In the genomic region with DNA sequence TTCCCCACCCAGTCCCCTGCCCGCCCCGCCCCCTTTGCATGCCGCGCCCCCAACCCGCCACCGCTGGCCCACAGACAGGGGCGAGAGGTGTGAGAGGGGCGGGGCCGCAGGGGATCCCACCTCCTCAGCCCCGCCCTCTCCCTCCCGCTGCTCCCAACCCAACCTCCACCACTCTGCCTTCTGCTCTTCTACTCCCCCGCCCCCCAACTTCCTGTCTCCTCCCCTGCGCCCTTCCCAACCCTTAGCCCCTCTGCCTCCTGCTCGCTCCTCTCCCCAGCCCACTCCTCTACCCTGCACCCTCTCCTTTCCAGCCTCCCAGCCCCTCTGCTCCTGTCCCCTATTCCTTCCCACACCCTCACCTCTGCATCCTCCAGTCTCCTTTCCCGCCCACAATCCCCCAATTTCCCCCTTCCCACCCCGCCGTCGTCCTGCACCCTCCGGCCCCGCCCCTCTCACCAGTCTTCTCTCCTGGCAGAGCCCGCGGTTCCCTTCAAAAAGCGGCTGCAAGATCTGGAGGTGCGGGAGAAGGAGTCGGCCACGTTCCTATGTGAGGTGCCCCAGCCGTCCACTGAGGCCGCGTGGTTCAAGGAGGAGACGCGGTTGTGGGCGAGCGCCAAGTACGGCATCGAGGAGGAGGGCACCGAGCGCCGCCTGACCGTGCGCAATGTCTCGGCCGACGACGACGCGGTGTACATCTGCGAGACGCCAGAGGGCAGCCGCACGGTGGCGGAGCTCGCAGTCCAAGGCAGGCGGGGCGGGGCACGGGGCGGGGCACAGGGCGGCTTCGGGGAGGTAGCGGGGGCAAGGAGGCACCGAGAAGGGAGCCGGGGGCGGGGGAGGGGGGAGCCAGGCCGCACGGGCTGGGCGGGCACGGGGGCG, we compare ENCODE assay signal across 8 cellular contexts. TPM values are rescaled to one million over a fixed set of nuclear protein-coding genes. Genes with fewer than 3 reads are reported as not detected.
DNase-seq lines count a peak whose midpoint lies in the region; ATAC-seq, FAIRE-seq and TF ChIP-seq lines count a peak whose summit lies in the region.

No MANE protein-coding gene starts in this region.

- TF ChIP-seq POLR2A in H1 (IDR thresholded peaks at IDR 0.05; ENCODE audit: control extremely low read depth in 1 of 2, low read depth in 2 of 2, low read length in 2 of 2), result no peak; a peak in 1 of 3 replicates

- H2BK15ac ChIP-seq in H1 (ENCODE audit: low read length) (0 out of 2 replicates have a peak overlapping the region, but pooled peaks have one; percentile 75), mesendoderm (replicated peaks; ENCODE audit: low read depth) (no peak overlapping the region)

- peak overlapping the region; percentile 54 to 73 (median 62) for H3K4me3 ChIP-seq in BLaER1 treated with 17β-estradiol and CSF1 and Interleukin-3, amounts not matched to agents 10 nM and 100 nM
- H3K4me3 ChIP-seq in H1 (ENCODE audit: extremely low read depth in 1 of 4, insufficient read depth in 2 of 4, low read depth in 3 of 4, low read length in 4 of 4) (peak overlapping the region; percentile 46 to 97 (median 62)), mesendoderm (ENCODE audit: low read length) (peak overlapping the region; percentile 79)

- H3K4me1 Mint-ChIP-seq in activated CD8-positive, alpha-beta T cell treated with anti-CD3 and anti-CD28 coated beads, Interleukin-2, amount 10 ng/mL, durations not matched to agents 7 days and 5 days (ENCODE audit: low read depth), result peaks cover 6% of the 10 kb centered on the region

- H3K4me2 ChIP-seq in BLaER1 treated with 17β-estradiol and CSF1 and Interleukin-3, amounts not matched to agents 10 nM and 100 nM, result peak overlapping the region; percentile 64 to 79 (median 73)
- H3K4me2 ChIP-seq in H1 (ENCODE audit: insufficient read depth in 1 of 2, low read depth in 2 of 2, low read length in 2 of 2), result peak overlapping the region; percentile 76 to 97
- peak overlapping the region; percentile 92 for H3K4me2 ChIP-seq in mesendoderm (ENCODE audit: low read length)

- H3K56ac ChIP-seq in H1 (replicated peaks; ENCODE audit: insufficient read length, low read depth, low read length) (peak overlapping the region; percentile 42), mesendoderm (ENCODE audit: low read length) (peak overlapping the region; percentile 99)

- peak in 2 of 3 experiments; percentile 59 to 63; a peak in 3 of 4 replicates for TF ChIP-seq CTCF in H1 (IDR thresholded peaks at IDR 0.05; ENCODE audit: control extremely low read depth in 1 of 3, insufficient read depth in 1 of 3, low read depth in 1 of 3, low read length in 3 of 3)

- H4K20me1 ChIP-seq in BLaER1 treated with 17β-estradiol and CSF1 and Interleukin-3, amounts not matched to agents 10 nM and 100 nM, result peaks cover 0 to 71% (median 16%) of the 10 kb centered on the region in 11 experiments; a peak in 13 of 22 replicates
- H4K20me1 ChIP-seq in H1 (replicated peaks in 1 of 2; ENCODE audit: control insufficient read depth in 1 of 2, insufficient read depth in 2 of 2, low read length in 2 of 2), result peaks cover 0 to 16% of the 10 kb centered on the region in 2 experiments

- peak overlapping the region; percentile 96 for H4K91ac ChIP-seq in H1 (replicated peaks; ENCODE audit: insufficient read length, low read length)

- peak overlapping the region; percentile 83 for H3K4me3 Mint-ChIP-seq in activated CD8-positive, alpha-beta T cell treated with anti-CD3 and anti-CD28 coated beads, Interleukin-2, amount 10 ng/mL, durations not matched to agents 7 days and 5 days

- peaks cover under 1 to 35% (median 20%) of the 10 kb centered on the region in 11 experiments; a peak in 18 of 22 replicates for H3K36me3 ChIP-seq in BLaER1 treated with 17β-estradiol and CSF1 and Interleukin-3, amounts not matched to agents 10 nM and 100 nM
- H3K36me3 ChIP-seq in H1 (ENCODE audit: control insufficient read depth in 2 of 4, insufficient read depth in 4 of 4, low read length in 3 of 4) (peaks cover 0 to 19% (median 1%) of the 10 kb centered on the region in 4 experiments; a peak in 4 of 8 replicates), mesendoderm (ENCODE audit: control insufficient read depth, insufficient read depth, low read length) (peaks cover 1% of the 10 kb centered on the region)

- DNase-seq in NCI-H82 (lab: John Stamatoyannopoulos, UW) (peak; percentile 93), H1 (ENCODE audit: low read depth in 1 of 2, low spot score in 2 of 2) (peak; percentile 73 to 91), mesendoderm (peak; percentile 97)
- peak; percentile 94 for DNase-seq in activated CD8-positive, alpha-beta T cell treated with anti-CD3 and anti-CD28 coated beads, Interleukin-2, amount 10 ng/mL, durations not matched to agents 7 days and 5 days
- DNase-seq in stimulated activated CD8-positive, alpha-beta memory T cell treated with anti-CD3 and anti-CD28 coated beads, Interleukin-15, amount 100 ng/mL, for 1 hour (ENCODE audit: low read depth), result peak; percentile 86

- POLR2A ChIA-PET in activated CD8-positive, alpha-beta T cell treated with anti-CD3 and anti-CD28 coated beads, Interleukin-2, amount 10 ng/mL, durations not matched to agents 7 days and 5 days (lab: Charles Lee), result interaction anchor here (1.0 to 1.8 kb wide), 3 partner anchors 48 to 193 kb away, joined by 3 to 6 read pairs (median 3); a partner anchor contains a TSS
- POLR2A ChIA-PET in H1 (lab: Charles Lee; ENCODE audit: partially characterized antibody), result interaction anchor here (0.7 to 2.4 kb wide), 15 partner anchors 11 to 265 kb away, joined by 3 to 10 read pairs (median 3); a partner anchor contains a TSS

- no peak overlapping the region for H2BK120ac ChIP-seq in H1 (replicated peaks; ENCODE audit: low read depth, low read length)
- peak overlapping the region; percentile 9 for H2BK120ac ChIP-seq in mesendoderm (ENCODE audit: low read depth, low read length)

- no peaks in the 10 kb centered on the region for H3K9me3 ChIP-seq in BLaER1 treated with 17β-estradiol and CSF1 and Interleukin-3, amounts not matched to agents 10 nM and 100 nM (replicated peaks in 1 of 11)
- no peaks in the 10 kb centered on the region for H3K9me3 ChIP-seq in H1 (ENCODE audit: insufficient read depth in 2 of 2, low read depth in 1 of 2, low read length in 1 of 2)

- no peak for TF ChIP-seq EP300 in H1 (IDR thresholded peaks at IDR 0.05; ENCODE audit: borderline replicate concordance in 1 of 2, low read depth in 2 of 2, low read length in 2 of 2)

- FAIRE-seq in H1 (lab: Jason Lieb, UNC), result no peak

- 4% methylated on average over 23 of the region's 67 CpGs; no CpG with 5 or more reads in 1 of the 2 experiments for WGBS in H1 (ENCODE audit: extremely low coverage in 1 of 2, insufficient coverage in 1 of 2, insufficient read length in 1 of 2, insufficient replicate concordance in 2 of 2, low coverage in 1 of 2, low lambda C conversion rate in 2 of 2, missing lambda C conversion rate in 1 of 2), 2 experiments
- no CpG with 5 or more reads among the region's 67 CpGs for WGBS in mesendoderm (ENCODE audit: extremely low coverage, insufficient coverage, low lambda C conversion rate)

- no peaks in the 10 kb centered on the region for H3K36me3 Mint-ChIP-seq in activated CD8-positive, alpha-beta T cell treated with anti-CD3 and anti-CD28 coated beads, Interleukin-2, amount 10 ng/mL, durations not matched to agents 7 days and 5 days (ENCODE audit: low read depth)

- H2BK5ac ChIP-seq in H1 (ENCODE audit: low read depth, low read length) (peak overlapping the region; percentile 91), mesendoderm (ENCODE audit: low read length) (peak overlapping the region; percentile 90)

- peaks cover 15% of the 10 kb centered on the region for H3K23me2 ChIP-seq in H1 (ENCODE audit: low read depth, low read length)

- H3K9ac ChIP-seq in BLaER1 treated with 17β-estradiol and CSF1 and Interleukin-3, amounts not matched to agents 10 nM and 100 nM, result peak overlapping the region in 10 of 11 experiments; percentile 63 to 78 (median 76); a peak in 20 of 22 replicates
- H3K9ac ChIP-seq in H1 (replicated peaks in 1 of 4; ENCODE audit: extremely low read depth in 1 of 4, low read depth in 3 of 4, low read length in 3 of 4), result peak overlapping the region in 2 of 4 experiments; percentile 46 to 74; a peak in 5 of 7 replicates
- peak overlapping the region; percentile 90 for H3K9ac ChIP-seq in mesendoderm (ENCODE audit: low read length)

- peak overlapping the region; percentile 50; the same call in 1 of the 2 replicates for H2BK12ac ChIP-seq in H1 (ENCODE audit: low read depth, low read length)

- no peaks in the 10 kb centered on the region for H3K9me3 Mint-ChIP-seq in activated CD8-positive, alpha-beta T cell treated with anti-CD3 and anti-CD28 coated beads, Interleukin-2, amount 10 ng/mL, durations not matched to agents 7 days and 5 days (ENCODE audit: insufficient read depth)

- ATAC-seq in GM19395 (IDR thresholded peaks at IDR 0.05; ENCODE audit: unreplicated experiment) (peak; percentile 85), HG03521 (IDR thresholded peaks at IDR 0.05; ENCODE audit: unreplicated experiment) (peak; percentile 88)
- peak; percentile 96 for ATAC-seq in activated CD8-positive, alpha-beta T cell treated with anti-CD3 and anti-CD28 coated beads, Interleukin-2, amount 10 ng/mL, durations not matched to agents 7 days and 5 days

- no peaks in the 10 kb centered on the region for H3K27me3 ChIP-seq in BLaER1 treated with 17β-estradiol and CSF1 and Interleukin-3, amounts not matched to agents 10 nM and 100 nM
- H3K27me3 ChIP-seq in H1 (replicated peaks in 1 of 4; ENCODE audit: control insufficient read depth in 3 of 4, extremely low read depth in 1 of 4, insufficient read depth in 3 of 4, low read length in 3 of 4) (peaks cover 2 to 21% (median 13%) of the 10 kb centered on the region in 4 experiments; a peak in 6 of 7 replicates), mesendoderm (ENCODE audit: insufficient read depth, low read length, poor library complexity) (no peaks in the 10 kb centered on the region)

- no peak overlapping the region for H2BK20ac ChIP-seq in H1 (ENCODE audit: low read length)

- no peak overlapping the region for H3K14ac ChIP-seq in H1 (ENCODE audit: insufficient read length)

- H3K4me1 ChIP-seq in BLaER1 treated with 17β-estradiol and CSF1 and Interleukin-3, amounts not matched to agents 10 nM and 100 nM, result peaks cover 5 to 22% (median 11%) of the 10 kb centered on the region in 10 experiments; a peak in 15 of 20 replicates
- peaks cover 0 to 7% (median 2%) of the 10 kb centered on the region in 4 experiments; a peak in 4 of 7 replicates for H3K4me1 ChIP-seq in H1 (replicated peaks in 1 of 4; ENCODE audit: control insufficient read depth in 3 of 4, insufficient read depth in 4 of 4, low read length in 3 of 4)
- no peaks in the 10 kb centered on the region for H3K4me1 ChIP-seq in mesendoderm (ENCODE audit: control insufficient read depth, low read depth, low read length)

- peak overlapping the region; percentile 85; the same call in 1 of the 2 replicates for H2AFZ ChIP-seq in H1 (ENCODE audit: low read length)

- H4K5ac ChIP-seq in H1 (ENCODE audit: insufficient read length, low read depth, low read length) (peak overlapping the region; percentile 75), mesendoderm (ENCODE audit: low read length) (no peak overlapping the region)

- CTCF ChIA-PET in activated CD8-positive, alpha-beta T cell treated with anti-CD3 and anti-CD28 coated beads, Interleukin-2, amount 10 ng/mL, durations not matched to agents 7 days and 5 days (lab: Charles Lee), result interaction anchor here (0.7 to 1.1 kb wide), 4 partner anchors 9 to 284 kb away, joined by 3 read pairs; no protein-coding TSS in a partner anchor
- CTCF ChIA-PET in H1 (lab: Charles Lee; ENCODE audit: partially characterized antibody), result interaction anchor here (0.5 to 1.8 kb wide), 10 partner anchors 10 to 74 kb away, joined by 3 to 10 read pairs (median 4); no protein-coding TSS in a partner anchor

- H3K18ac ChIP-seq in H1 (ENCODE audit: extremely low read depth, low read length) (peak overlapping the region; percentile 95), mesendoderm (ENCODE audit: low read length) (peak overlapping the region; percentile 15)

- H2AK5ac ChIP-seq in H1 (ENCODE audit: low read depth, low read length) (no peak overlapping the region), mesendoderm (ENCODE audit: low read length) (no peak overlapping the region)

- no peaks in the 10 kb centered on the region for H3K27me3 Mint-ChIP-seq in activated CD8-positive, alpha-beta T cell treated with anti-CD3 and anti-CD28 coated beads, Interleukin-2, amount 10 ng/mL, durations not matched to agents 7 days and 5 days (ENCODE audit: low read depth)

- H3K27ac ChIP-seq in BLaER1 treated with 17β-estradiol and CSF1 and Interleukin-3, amounts not matched to agents 10 nM and 100 nM, result peak overlapping the region in 10 of 11 experiments; percentile 27 to 78 (median 68); a peak in 18 of 22 replicates
- H3K27ac ChIP-seq in H1 (ENCODE audit: low read depth, low read length), result peak overlapping the region; percentile 63; the same call in 1 of the 2 replicates
- H3K27ac ChIP-seq in mesendoderm (ENCODE audit: low read depth, low read length), result peak overlapping the region; percentile 64

- H3K27ac Mint-ChIP-seq in activated CD8-positive, alpha-beta T cell treated with anti-CD3 and anti-CD28 coated beads, Interleukin-2, amount 10 ng/mL, durations not matched to agents 7 days and 5 days, result peak overlapping the region; percentile 86

- no peak overlapping the region for H4K8ac ChIP-seq in H1 (ENCODE audit: extremely low read depth, insufficient read depth, low read length)
- H4K8ac ChIP-seq in mesendoderm (ENCODE audit: low read depth, low read length), result no peak overlapping the region

- peak overlapping the region; percentile 91 for H3K4ac ChIP-seq in H1 (replicated peaks; ENCODE audit: insufficient read length, low read depth, low read length)
- H3K4ac ChIP-seq in mesendoderm (ENCODE audit: low read depth, low read length), result peak overlapping the region; percentile 19

- H3K79me1 ChIP-seq in H1 (ENCODE audit: low read depth, low read length) (no peaks in the 10 kb centered on the region), mesendoderm (ENCODE audit: low read length) (peaks cover 8% of the 10 kb centered on the region)

- TF ChIP-seq RAD21 in H1 (IDR thresholded peaks at IDR 0.05 in 1 of 2, conservative IDR thresholded peaks at IDR 0.05 in 1 of 2; ENCODE audit: low read depth in 2 of 2, low read length in 2 of 2), result peak; percentile 43 to 54; a peak in 3 of 4 replicates

- H3K23ac ChIP-seq in H1 (ENCODE audit: insufficient read length), result no peak overlapping the region
- no peak overlapping the region for H3K23ac ChIP-seq in mesendoderm (ENCODE audit: low read length)

- no peaks in the 10 kb centered on the region for H3K79me2 ChIP-seq in H1 (ENCODE audit: control insufficient read depth in 1 of 2, insufficient read depth in 2 of 2, low read length in 2 of 2)
- no peaks in the 10 kb centered on the region for H3K79me2 ChIP-seq in mesendoderm (ENCODE audit: control insufficient read depth, insufficient read depth, low read length)

RNA-seq across cellular contexts. Expression of a gene that starts 5.4 kb away (rescaled TPM):
- 10 to 100 TPM; 12.3 to 14.4 TPM for total RNA-seq in activated CD8-positive, alpha-beta T cell treated with anti-CD3 and anti-CD28 coated beads, Interleukin-2, amount 10 ng/mL, durations not matched to agents 7 days and 5 days
- 21.0 and 28.4 TPM in 2 replicates for total RNA-seq in H1 (2021; fragmentation: NEBNext Ultra II Directional; extraction: Animal tissue kit (Norgen Biotek cat#: 25700))
- 7.5 and 10.1 TPM in 2 replicates for polyA plus RNA-seq in H1 (2011; rRNA removed)
- 9.8 TPM for polyA plus RNA-seq in H1 (2011; cell fraction: cytosol; rRNA removed)
- polyA plus RNA-seq in H1 (2011; cell fraction: nucleus; rRNA removed), result 70.1 TPM
- polyA plus RNA-seq in H1 (2012, experiment 1 of 2), result 11.7 to 20.8 TPM (median 19.4 TPM) in 4 replicates
- polyA plus RNA-seq in H1 (2012, experiment 2 of 2), result 6.5 TPM
- polyA plus RNA-seq in H1 (2013, experiment 1 of 2), result 6.5 TPM
- 4.8 TPM for polyA plus RNA-seq in H1 (2013, experiment 2 of 2)
- polyA minus RNA-seq in H1 (2011; rRNA and poly(A)+ RNA removed), result 13.8 and 16.4 TPM in 2 replicates
- 18.6 TPM for polyA minus RNA-seq in H1 (2011; cell fraction: cytosol; rRNA and poly(A)+ RNA removed)
- 55.0 TPM for polyA minus RNA-seq in H1 (2011; cell fraction: nucleus; rRNA and poly(A)+ RNA removed)
- 5.0 TPM for polyA plus RNA-seq in mesendoderm (2013, experiment 1 of 2)
- polyA plus RNA-seq in mesendoderm (2013, experiment 2 of 2), result 5.2 TPM

RNA-seq across cellular contexts. Expression of a gene that starts 47.6 kb away (rescaled TPM):
- 1 to 10 TPM; 7.5 to 8.9 TPM for total RNA-seq in activated CD8-positive, alpha-beta T cell treated with anti-CD3 and anti-CD28 coated beads, Interleukin-2, amount 10 ng/mL, durations not matched to agents 7 days and 5 days
- 5.9 and 7.8 TPM in 2 replicates for total RNA-seq in H1 (2021; fragmentation: NEBNext Ultra II Directional; extraction: Animal tissue kit (Norgen Biotek cat#: 25700))
- polyA plus RNA-seq in H1 (2011; rRNA removed), result 2.6 and 5.3 TPM in 2 replicates
- polyA plus RNA-seq in H1 (2011; cell fraction: cytosol; rRNA removed), result 4.6 TPM
- 7.1 TPM for polyA plus RNA-seq in H1 (2011; cell fraction: nucleus; rRNA removed)
- polyA plus RNA-seq in H1 (2012, experiment 1 of 2), result 2.9 to 3.9 TPM (median 3.6 TPM) in 4 replicates
- 1.6 TPM for polyA plus RNA-seq in H1 (2012, experiment 2 of 2)
- polyA plus RNA-seq in H1 (2013, experiment 1 of 2), result 2.3 TPM
- polyA plus RNA-seq in H1 (2013, experiment 2 of 2), result 2.3 TPM
- polyA minus RNA-seq in H1 (2011; rRNA and poly(A)+ RNA removed), result 3.2 and 3.3 TPM in 2 replicates
- 2.8 TPM for polyA minus RNA-seq in H1 (2011; cell fraction: cytosol; rRNA and poly(A)+ RNA removed)
- 8.4 TPM for polyA minus RNA-seq in H1 (2011; cell fraction: nucleus; rRNA and poly(A)+ RNA removed)
- polyA plus RNA-seq in mesendoderm (2013, experiment 1 of 2), result 2.7 TPM
- polyA plus RNA-seq in mesendoderm (2013, experiment 2 of 2), result 3.0 TPM

Comparison
In these comparisons a context has a peak if more than half of its experiments do, and no peak if none do; other contexts are left out.
1. Peak in every context shown above with its lines: DNase-seq, ATAC-seq, H3K4me3 ChIP-seq and H3K27ac ChIP-seq.